In the genomic region with DNA sequence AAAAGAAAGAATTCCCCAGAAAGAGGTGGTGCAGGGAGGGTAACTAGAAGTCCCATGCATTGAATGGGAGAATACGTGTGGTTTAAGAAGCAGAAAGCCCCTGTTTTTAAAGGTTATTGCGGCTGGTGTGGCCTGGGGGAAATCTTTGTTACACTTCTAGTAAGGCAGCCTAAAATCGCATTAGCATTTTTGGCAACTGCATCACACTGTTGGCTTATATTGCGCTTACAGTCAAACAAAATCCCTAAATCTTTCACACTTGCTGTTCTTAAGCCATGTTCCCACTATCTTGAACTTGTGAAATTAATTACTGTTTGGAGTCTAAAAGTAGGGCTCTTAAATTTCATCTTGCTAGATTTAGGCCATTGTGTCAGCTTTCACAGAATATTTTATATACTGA, we compare ENCODE assay signal across 16 cellular contexts.
A peak's percentile ranks its signal among the peaks of the same experiment; 100 is the strongest.
DNase-seq lines count a peak whose midpoint lies in the region; ATAC-seq and TF ChIP-seq lines count a peak whose summit lies in the region.
"Had no signal": no experiment of that assay in that cellular context is flagged by ENCODE, and none has a peak within 500 bp of the region (broad histone marks: within the 10 kb centered on the region; RNA-seq: fewer than 3 reads in every experiment).

No MANE protein-coding gene starts in this region.

- H3K36me3 Mint-ChIP-seq in brain (no peaks in the 10 kb centered on the region), nephron (ENCODE audit: low read depth) (no peaks in the 10 kb centered on the region), endothelial cell (ENCODE audit: low read depth, unreplicated experiment) (no peaks in the 10 kb centered on the region), T-cell (no peaks in the 10 kb centered on the region)
- H3K36me3 Mint-ChIP-seq: CD8-positive, alpha-beta memory T cell had no signal

- H3K36me3 ChIP-seq in right atrium auricular region, result no peaks in the 10 kb centered on the region
- H3K36me3 ChIP-seq in vagina, result no peaks in the 10 kb centered on the region
- H3K36me3 ChIP-seq: BLaER1 treated with 17β-estradiol and CSF1 and Interleukin-3, amounts not matched to agents 10 nM and 100 nM had no signal

- peak; percentile 30 for ATAC-seq in Right ventricle myocardium inferior
- ATAC-seq in T-cell (replicated peaks in 1 of 4), result no peak
- ATAC-seq: Panc1 had no signal

- TF ChIP-seq CTCF in right atrium auricular region (IDR thresholded peaks at IDR 0.05) (no peak), brain (conservative IDR thresholded peaks at IDR 0.05) (no peak), nephron (IDR thresholded peaks at IDR 0.05; ENCODE audit: unreplicated experiment in 3 of 3) (no peak), vagina (IDR thresholded peaks at IDR 0.05) (no peak), endothelial cell (IDR thresholded peaks at IDR 0.05; ENCODE audit: unreplicated experiment) (no peak)

- H3K27ac Mint-ChIP-seq in brain, result peak overlapping the region in 3 of 5 experiments; percentile 44 to 68 (median 62)
- H3K27ac Mint-ChIP-seq in nephron, result peak overlapping the region in 2 of 3 experiments; percentile 59 to 75
- no peak overlapping the region for H3K27ac Mint-ChIP-seq in endothelial cell (ENCODE audit: unreplicated experiment)
- H3K27ac Mint-ChIP-seq in T-cell, result no peak overlapping the region

- H3K4me3 ChIP-seq in right atrium auricular region (no peak overlapping the region), vagina (no peak overlapping the region)
- H3K4me3 ChIP-seq: BLaER1 treated with 17β-estradiol and CSF1 and Interleukin-3, amounts not matched to agents 10 nM and 100 nM had no signal

- H3K4me3 Mint-ChIP-seq in brain (peak overlapping the region in 1 of 5 experiments; percentile 44), nephron (no peak overlapping the region), endothelial cell (ENCODE audit: unreplicated experiment) (no peak overlapping the region), T-cell (no peak overlapping the region)
- H3K4me3 Mint-ChIP-seq: CD8-positive, alpha-beta memory T cell had no signal

- intact Hi-C loops in Right ventricle myocardium inferior (cut with DNase I) (loop anchor here (2.0 to 10.0 kb wide), 2 partner anchors 39 to 67 kb away; a partner anchor contains a TSS), vagina (cut with DNase I) (loop anchor here (5.0 kb wide), 2 partner anchors 64 to 114 kb away; a partner anchor contains a TSS)

- H3K9me3 ChIP-seq in right atrium auricular region (no peaks in the 10 kb centered on the region), vagina (no peaks in the 10 kb centered on the region)
- H3K9me3 ChIP-seq: BLaER1 treated with 17β-estradiol and CSF1 and Interleukin-3, amounts not matched to agents 10 nM and 100 nM had no signal

- DNase-seq in Right ventricle myocardium inferior (ENCODE audit: missing footprints), result no peak
- DNase-seq in right atrium auricular region (ENCODE audit: low spot score), result no peak
- DNase-seq in vagina (ENCODE audit: extremely low spot score in 2 of 2), result no peak
- DNase-seq in endothelial cell (ENCODE audit: low spot score), result no peak
- no peak for DNase-seq in T-cell
- DNase-seq in SHP77 (lab: John Stamatoyannopoulos, UW), result no peak
- DNase-seq: 8988T; CD8-positive, alpha-beta memory T cell; DMS79 treated with DMSO at 0.1 percent for 48 hours; MV-4-11; NCI-H1417; NCI-H187 treated with DMSO at 0.1 percent for 48 hours had no signal

- H3K9me3 Mint-ChIP-seq in brain, result no peaks in the 10 kb centered on the region
- H3K9me3 Mint-ChIP-seq in nephron, result no peaks in the 10 kb centered on the region
- H3K9me3 Mint-ChIP-seq in endothelial cell (ENCODE audit: unreplicated experiment), result no peaks in the 10 kb centered on the region
- no peaks in the 10 kb centered on the region for H3K9me3 Mint-ChIP-seq in T-cell

- CTCF ChIA-PET in T-cell (lab: Charles Lee), result no interaction called here

- POLR2A ChIA-PET in T-cell (lab: Charles Lee), result no interaction called here

- H3K4me1 Mint-ChIP-seq in brain (peaks cover 4% of the 10 kb centered on the region), nephron (peaks cover 27% of the 10 kb centered on the region), endothelial cell (ENCODE audit: unreplicated experiment) (peaks cover 30% of the 10 kb centered on the region), T-cell (peaks cover 0 to 3% (median 0%) of the 10 kb centered on the region in 3 donors)

- H3K27me3 ChIP-seq in right atrium auricular region (no peaks in the 10 kb centered on the region), vagina (no peaks in the 10 kb centered on the region)
- H3K27me3 ChIP-seq: BLaER1 treated with 17β-estradiol and CSF1 and Interleukin-3, amounts not matched to agents 10 nM and 100 nM had no signal

- H3K4me1 ChIP-seq in right atrium auricular region (no peaks in the 10 kb centered on the region), vagina (peaks cover 14% of the 10 kb centered on the region)

- H3K27me3 Mint-ChIP-seq in brain (peaks cover 12% of the 10 kb centered on the region), nephron (ENCODE audit: low read depth) (peaks cover 4% of the 10 kb centered on the region), endothelial cell (ENCODE audit: unreplicated experiment) (peaks cover 2% of the 10 kb centered on the region), T-cell (peaks cover 6 to 7% of the 10 kb centered on the region in 2 donors)

- H3K27ac ChIP-seq in right atrium auricular region (no peak overlapping the region), vagina (peak overlapping the region; percentile 28)
- H3K27ac ChIP-seq: BLaER1 treated with 17β-estradiol and CSF1 and Interleukin-3, amounts not matched to agents 10 nM and 100 nM had no signal

- no peak for TF ChIP-seq POLR2A in vagina (IDR thresholded peaks at IDR 0.05)

Comparison
In these comparisons a context has a peak if more than half of its experiments do, and no peak if none do; other contexts are left out.
1. H3K27ac Mint-ChIP-seq: peak in brain (3 of 5) and nephron (2 of 3); none in endothelial cell (single experiment) and T-cell (0 of 2).